ENCODE assay signal across 18 cellular contexts in the genomic region with DNA sequence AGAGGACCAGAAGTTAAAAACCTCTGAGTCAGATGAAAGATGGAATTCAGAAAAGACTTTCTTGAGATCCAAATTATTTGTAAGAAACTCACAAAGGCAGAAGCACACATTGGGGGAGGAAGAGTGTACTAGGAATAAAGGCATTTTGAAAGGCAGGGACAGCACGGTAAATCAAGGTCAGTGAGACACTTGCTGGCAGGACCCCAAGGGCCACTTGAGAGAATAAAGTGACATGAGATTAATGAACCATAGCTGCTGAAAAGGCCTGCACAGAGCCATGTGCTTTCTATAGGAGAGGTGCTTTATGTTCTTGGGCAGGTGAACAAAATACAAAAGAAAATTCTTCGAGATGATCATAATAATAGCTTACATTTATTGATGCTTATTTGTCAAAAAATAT.
A peak's percentile ranks its signal among the peaks of the same experiment; 100 is the strongest.
DNase-seq lines count a peak whose midpoint lies in the region; ATAC-seq and TF ChIP-seq lines count a peak whose summit lies in the region.
"Had no signal": no experiment of that assay in that cellular context is flagged by ENCODE, and none has a peak within 500 bp of the region (broad histone marks: within the 10 kb centered on the region; RNA-seq: fewer than 3 reads in every experiment).

No MANE protein-coding gene starts in this region.

- no peaks in the 10 kb centered on the region for H4K20me1 ChIP-seq in GM23338 (replicated peaks; ENCODE audit: insufficient read depth)

- H3K4me3 ChIP-seq in thyroid gland (replicated peaks in 1 of 3) (no peak overlapping the region), GM23338 (no peak overlapping the region)

- peak; percentile 90 for ATAC-seq in Right ventricle myocardium superior (ENCODE audit: poor library complexity)
- ATAC-seq in left cardiac atrium, result no peak
- ATAC-seq in GM21723 (IDR thresholded peaks at IDR 0.05; ENCODE audit: unreplicated experiment), result no peak
- no peak for ATAC-seq in GM23338
- ATAC-seq: PC-3, T-cell had no signal

- peak; percentile 64 for DNase-seq in Right ventricle myocardium superior
- no peak for DNase-seq in cardiac septum (ENCODE audit: low spot score)
- DNase-seq in NCI-H345 (lab: John Stamatoyannopoulos, UW), result peak; percentile 21
- DNase-seq in left cardiac atrium, result peak; percentile 20
- peak; percentile 49 to 59 for DNase-seq in thyroid gland
- no peak for DNase-seq in RWPE1 (ENCODE audit: low spot score)
- no peak for DNase-seq in GM23338 (ENCODE audit: low spot score)
- DNase-seq: HCEC 1CT, MM.1S, NCI-H1092, NCI-H1694 treated with DMSO at 0.1 percent for 48 hours, NCI-H446, PC-3, RPMI8226, T-cell had no signal

- no peak overlapping the region for H3K4me2 ChIP-seq in GM23338

- H3K9me2 ChIP-seq in GM23338 (ENCODE audit: insufficient read depth), result 0 out of 2 replicates have a peak, but pooled peaks cover 2% of the 10 kb centered on the region

- POLR2A ChIA-PET in RWPE1 (lab: Yijun Ruan, JAX; ENCODE audit: low non-redundant PET), result no interaction called here

- no peaks in the 10 kb centered on the region for H3F3A ChIP-seq in GM23338 (replicated peaks; ENCODE audit: low read depth)

- H3K36me3 ChIP-seq in thyroid gland (no peaks in the 10 kb centered on the region), GM23338 (ENCODE audit: insufficient read depth) (no peaks in the 10 kb centered on the region)

- TF ChIP-seq CTCF in thyroid gland (IDR thresholded peaks at IDR 0.05) (no peak), RWPE1 (conservative IDR thresholded peaks at IDR 0.05; ENCODE audit: low read depth) (no peak), GM23338 (conservative IDR thresholded peaks at IDR 0.05; ENCODE audit: low read depth in 2 of 2) (no peak)

- peaks cover 0 to 3% of the 10 kb centered on the region in 2 donors for H3K4me1 ChIP-seq in thyroid gland
- H3K4me1 ChIP-seq in GM23338 (ENCODE audit: insufficient read depth), result no peaks in the 10 kb centered on the region

- H3K27ac ChIP-seq in thyroid gland, result no peak overlapping the region
- H3K27ac ChIP-seq in RWPE1, result no peak overlapping the region
- H3K27ac ChIP-seq in GM23338 (ENCODE audit: low read depth), result no peak overlapping the region
- H3K27ac ChIP-seq: C4-2B had no signal

- H3K9me3 ChIP-seq in thyroid gland, result no peaks in the 10 kb centered on the region

- TF ChIP-seq POLR2A in thyroid gland (IDR thresholded peaks at IDR 0.05), result no peak

- no peaks in the 10 kb centered on the region; the same call in 2 of the 3 replicates for H3K36me3 Mint-ChIP-seq in GM23338 (ENCODE audit: low read depth)
- H3K36me3 Mint-ChIP-seq: T-cell had no signal

- intact Hi-C loops in Right ventricle myocardium superior (cut with DNase I) (no loop called here), cardiac septum (cut with DNase I) (no loop called here), left cardiac atrium (cut with DNase I) (no loop called here), thyroid gland (cut with DNase I) (no loop called here)

- no peaks in the 10 kb centered on the region for H3K4me1 Mint-ChIP-seq in GM23338
- H3K4me1 Mint-ChIP-seq: IgD-negative memory B cell, T-cell had no signal

- H3K27me3 ChIP-seq in thyroid gland (no peaks in the 10 kb centered on the region), GM23338 (ENCODE audit: insufficient read depth) (no peaks in the 10 kb centered on the region)

- H3K4me3 Mint-ChIP-seq in GM23338, result no peak overlapping the region
- H3K4me3 Mint-ChIP-seq: IgD-negative memory B cell, T-cell had no signal

- H3K9me3 Mint-ChIP-seq in GM23338, result peaks cover 9% of the 10 kb centered on the region; the same call in 2 of the 3 replicates

- peaks cover 2% of the 10 kb centered on the region for H3K27me3 Mint-ChIP-seq in GM23338 (ENCODE audit: insufficient read depth, low read depth, poor library complexity)
- H3K27me3 Mint-ChIP-seq: IgD-negative memory B cell, T-cell had no signal

- no peaks in the 10 kb centered on the region for H3K79me2 ChIP-seq in GM23338 (replicated peaks; ENCODE audit: insufficient read depth)

- no peak overlapping the region for H2AFZ ChIP-seq in GM23338

- WGBS in thyroid gland, 2 donors, result 27 to 40% methylated on average over 2 of the region's 2 CpGs

- H3K27ac Mint-ChIP-seq in GM23338, result no peak overlapping the region
- H3K27ac Mint-ChIP-seq: IgD-negative memory B cell, T-cell had no signal

- CTCF ChIA-PET in RWPE1 (lab: Yijun Ruan, JAX), result no interaction called here

TF ChIP-seq in GM23338, 12 proteins besides CTCF, POLR2A, EP300 and RAD21:
- TF ChIP-seq NANOG (IDR thresholded peaks at IDR 0.05; ENCODE audit: borderline replicate concordance) (no peak), JUNB (IDR thresholded peaks at IDR 0.05; ENCODE audit: unreplicated experiment) (no peak), EZH2phosphoT487 (IDR thresholded peaks at IDR 0.05; ENCODE audit: unreplicated experiment) (no peak)

Comparison
In these comparisons a context has a peak if more than half of its experiments do, and no peak if none do; other contexts are left out.
1. DNase-seq: peak in Right ventricle myocardium superior (single experiment), NCI-H345 (single experiment), left cardiac atrium (single experiment) and thyroid gland (2 of 2); none in cardiac septum (single experiment), RWPE1 (single experiment) and GM23338 (single experiment).